Comparison of ENCODE assay signal across 1 cellular context in the genomic region with DNA sequence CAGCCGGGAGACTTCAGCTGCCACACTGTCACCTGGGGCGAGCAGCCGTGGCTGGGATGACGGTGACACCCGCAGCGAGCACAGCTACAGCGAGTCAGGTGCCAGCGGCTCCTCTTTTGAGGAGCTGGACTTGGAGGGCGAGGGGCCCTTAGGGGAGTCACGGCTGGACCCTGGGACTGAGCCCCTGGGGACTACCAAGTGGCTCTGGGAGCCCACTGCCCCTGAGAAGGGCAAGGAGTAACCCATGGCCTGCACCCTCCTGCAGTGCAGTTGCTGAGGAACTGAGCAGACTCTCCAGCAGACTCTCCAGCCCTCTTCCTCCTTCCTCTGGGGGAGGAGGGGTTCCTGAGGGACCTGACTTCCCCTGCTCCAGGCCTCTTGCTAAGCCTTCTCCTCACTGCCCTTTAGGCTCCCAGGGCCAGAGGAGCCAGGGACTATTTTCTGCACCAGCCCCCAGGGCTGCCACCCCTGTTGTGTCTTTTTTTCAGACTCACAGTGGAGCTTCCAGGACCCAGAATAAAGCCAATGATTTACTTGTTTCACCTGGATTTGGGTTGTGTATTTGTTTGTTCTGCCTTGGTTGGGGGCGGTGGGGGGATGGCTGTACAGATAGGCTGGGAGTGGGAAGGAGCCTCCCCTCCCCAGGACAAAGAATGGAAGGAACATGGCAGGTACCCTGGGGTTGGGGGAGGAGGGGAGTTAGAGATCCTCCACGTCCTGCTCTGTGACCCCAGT.
TF ChIP-seq lines count a peak whose summit lies in the region.

No MANE protein-coding gene starts in this region.

TF ChIP-seq in H1, 55 proteins besides CTCF, POLR2A, EP300 and RAD21:
- TF ChIP-seq TAF7 (optimal IDR thresholded peaks at IDR 0.05; ENCODE audit: borderline replicate concordance, low read depth, low read length) (no peak), ASH2L (IDR thresholded peaks at IDR 0.05; ENCODE audit: low read length) (peak; percentile 31), SIN3A (conservative IDR thresholded peaks at IDR 0.05 in 1 of 2, IDR thresholded peaks at IDR 0.05 in 1 of 2; ENCODE audit: low read depth in 1 of 2, low read length in 2 of 2) (0 out of 4 replicates have a peak, but pooled peaks of 1 of the 2 experiments have one; percentile 46)
TF ChIP-seq in H1: peak in this region for 2.
